Comparison of ENCODE assay signal across 10 cellular contexts in the genomic region with DNA sequence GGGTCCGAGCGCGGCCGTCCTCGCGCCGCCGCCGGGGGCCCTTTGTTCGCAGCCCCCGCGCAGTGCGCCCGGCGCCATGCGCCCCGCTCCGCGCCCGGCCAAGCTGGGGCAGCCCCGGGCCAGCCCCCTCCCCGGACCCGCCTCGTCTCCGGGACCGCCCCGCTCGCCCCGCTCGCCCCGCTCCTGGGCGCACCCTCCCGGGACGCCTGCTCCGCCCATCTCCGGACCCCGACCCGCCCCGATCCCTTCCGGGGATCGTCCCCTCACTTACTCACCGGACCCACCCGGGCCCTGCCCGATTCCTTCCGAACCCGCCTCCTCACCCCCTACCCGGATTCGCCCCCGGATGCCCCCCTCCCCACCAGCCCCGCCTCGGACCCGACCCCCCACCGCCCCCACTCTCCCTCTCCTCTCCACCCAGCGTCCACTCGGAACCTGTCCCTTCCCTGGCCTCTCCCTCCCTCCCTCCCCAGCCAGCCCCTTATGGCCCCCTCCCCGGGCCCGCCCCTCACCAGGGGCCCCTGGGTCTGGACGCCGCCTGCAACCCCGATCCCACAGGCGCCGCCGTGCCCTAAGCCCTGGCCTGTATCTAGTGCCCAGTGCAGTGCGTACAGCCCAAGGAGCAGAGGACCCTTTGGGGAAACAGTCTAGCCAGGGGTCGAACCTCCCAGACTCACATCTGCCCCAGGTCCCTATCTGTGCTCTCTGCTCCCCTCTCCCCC. TPM values are rescaled to one million over a fixed set of nuclear protein-coding genes. Genes with fewer than 3 reads are reported as not detected.
A peak's percentile ranks its signal among the peaks of the same experiment; 100 is the strongest.
DNase-seq lines count a peak whose midpoint lies in the region; ATAC-seq and TF ChIP-seq lines count a peak whose summit lies in the region.
"Had no signal": no experiment of that assay in that cellular context is flagged by ENCODE, and none has a peak within 500 bp of the region (broad histone marks: within the 10 kb centered on the region; RNA-seq: fewer than 3 reads in every experiment).

TSS of gene CPAMD8 (minus strand) at position 105 of the 722 bp plus-strand sequence. CDS start 168 bp downstream, outside the sequence.

- H3K36me3 ChIP-seq in Panc1 (ENCODE audit: control insufficient read depth, insufficient read depth, low read length) (no peaks in the 10 kb centered on the region), heart left ventricle (no peaks in the 10 kb centered on the region), neuron (ENCODE audit: insufficient read depth, low read length) (no peaks in the 10 kb centered on the region), Peyer's patch (no peaks in the 10 kb centered on the region)

- intact Hi-C loops in Panc1 (cut with micrococcal nuclease; ENCODE audit: unreplicated experiment) (no loop called here), heart left ventricle (cut with DNase I) (no loop called here)

- H3K27ac ChIP-seq in Panc1 (ENCODE audit: low read length) (no peak within 1 kb of the TSS), heart left ventricle (peak within 1 kb of the TSS in 7 of 12 donors; percentile 38 to 79 (median 59)), Peyer's patch (no peak within 1 kb of the TSS)
- H3K27ac ChIP-seq: C4-2B had no signal

- TF ChIP-seq POLR2A in heart left ventricle (IDR thresholded peaks at IDR 0.05) (no peak), Peyer's patch (IDR thresholded peaks at IDR 0.05) (no peak)

- H3K27me3 ChIP-seq in Panc1 (ENCODE audit: control insufficient read depth, insufficient read depth, low read length) (no peaks in the 10 kb centered on the region), heart left ventricle (peaks cover 3 to 45% (median 29%) of the 10 kb centered on the region in 9 donors), neuron (ENCODE audit: insufficient read depth, low read length) (peaks cover 7% of the 10 kb centered on the region), Peyer's patch (peaks cover 0 to 10% of the 10 kb centered on the region in 2 donors)

- H3K9me3 ChIP-seq in Panc1 (ENCODE audit: control insufficient read depth, insufficient read depth, low read depth, low read length) = no peaks in the 10 kb centered on the region
- peaks cover 0 to 23% (median 11%) of the 10 kb centered on the region in 12 donors for H3K9me3 ChIP-seq in heart left ventricle
- peaks cover 13% of the 10 kb centered on the region for H3K9me3 ChIP-seq in neuron (ENCODE audit: low read length)
- H3K9me3 ChIP-seq in Peyer's patch = peaks cover 0 to 10% (median 0%) of the 10 kb centered on the region in 4 donors

- BruUV-seq in Panc1 (replicated peaks; lab: Mats Ljungman, UMichigan) = no TSS peak

- H2AFZ ChIP-seq in neuron (ENCODE audit: low read depth, low read length) = peak within 1 kb of the TSS; percentile 51

- no peak for TF ChIP-seq CTCF in Panc1 (IDR thresholded peaks at IDR 0.05)
- no peak for TF ChIP-seq CTCF in heart left ventricle (IDR thresholded peaks at IDR 0.05)
- TF ChIP-seq CTCF in Peyer's patch (IDR thresholded peaks at IDR 0.05) = no peak
- no peak for TF ChIP-seq CTCF in GM20000 (IDR thresholded peaks at IDR 0.05; ENCODE audit: extremely low read depth, missing control alignments)

- H3K4me3 ChIP-seq in Panc1 (ENCODE audit: low read depth in 2 of 2, low read length in 2 of 2) (peak within 1 kb of the TSS; percentile 7 to 30; a peak in 2 of 4 replicates), heart left ventricle (peak within 1 kb of the TSS; percentile 13 to 63 (median 50)), neuron (ENCODE audit: low read length) (peak within 1 kb of the TSS; percentile 83), Peyer's patch (peak within 1 kb of the TSS in 2 of 4 donors; percentile 27 to 31)

- POLR2A ChIA-PET in Panc1 (lab: Charles Lee) = no interaction called here

- CTCF ChIA-PET in Panc1 (lab: Charles Lee) = no interaction called here

- in situ Hi-C loops in Panc1 (cut with HindIII; ENCODE audit: low pct_unique_long_range_greater_than_20kb, low sequenced_read_pairs) = no loop called here

- 3 to 9% (median 5%) methylated on average over 2 to 65 of the region's 65 CpGs for WGBS in heart left ventricle, 4 donors

- H3K4me1 ChIP-seq in Panc1 (ENCODE audit: control insufficient read depth, insufficient read depth, low read length) (no peaks in the 10 kb centered on the region), heart left ventricle (peaks cover 0 to 24% (median 2%) of the 10 kb centered on the region in 12 donors), neuron (ENCODE audit: insufficient read depth, low read length) (peaks cover 12% of the 10 kb centered on the region), Peyer's patch (peaks cover 0 to 12% (median 3%) of the 10 kb centered on the region in 4 donors)

- ATAC-seq in Panc1 (peak; percentile 43; the same call in 1 of the 2 replicates), heart left ventricle (peak; percentile 30 to 83 (median 68)), HG02884 (IDR thresholded peaks at IDR 0.05; ENCODE audit: unreplicated experiment) (no peak), GM21390 (IDR thresholded peaks at IDR 0.05; ENCODE audit: unreplicated experiment) (no peak)
- ATAC-seq: HCT116 had no signal

- peak; percentile 9 for DNase-seq in AG08396 (ENCODE audit: low spot score)
- no peak for DNase-seq in Panc1 (ENCODE audit: low read depth, low spot score)
- peak in 2 of 5 donors; percentile 63 to 65 for DNase-seq in heart left ventricle
- no peak for DNase-seq in Peyer's patch
- no peak for DNase-seq in GM20000 (ENCODE audit: low spot score)

RNA-seq across cellular contexts. Expression of gene CPAMD8, which starts in this region (rescaled TPM):
- total RNA-seq in Panc1 (2021; ENCODE audit: unreplicated experiment) = 2.0 TPM
- polyA plus RNA-seq in Panc1 (2012; ENCODE audit: insufficient read length) = 1.9 TPM
- total RNA-seq in heart left ventricle = 10 to 100 TPM in 7 of 9 donors, 1 to 10 TPM in 2; 5.2 to 49.5 (median 16.9) TPM
- 10 to 100 TPM in 1 of 2 donors, 1 to 10 TPM in 1; 9.6 to 36.3 TPM for polyA plus RNA-seq in heart left ventricle
- total RNA-seq in Peyer's patch = 10 to 100 TPM in 1 of 4 donors, 1 to 10 TPM in 3; 2.6 to 10.7 (median 5.2) TPM

Comparison
In these comparisons a context has a peak if more than half of its experiments do, and no peak if none do; other contexts are left out.
1. ATAC-seq: peak in Panc1 (single experiment) and heart left ventricle (4 of 4); none in HG02884 (single experiment) and GM21390 (single experiment).
2. H3K27ac ChIP-seq: peak in heart left ventricle (7 of 12); none in Panc1 (single experiment) and Peyer's patch (0 of 4).